Comparison of ENCODE assay signal across 8 cellular contexts in the genomic region with DNA sequence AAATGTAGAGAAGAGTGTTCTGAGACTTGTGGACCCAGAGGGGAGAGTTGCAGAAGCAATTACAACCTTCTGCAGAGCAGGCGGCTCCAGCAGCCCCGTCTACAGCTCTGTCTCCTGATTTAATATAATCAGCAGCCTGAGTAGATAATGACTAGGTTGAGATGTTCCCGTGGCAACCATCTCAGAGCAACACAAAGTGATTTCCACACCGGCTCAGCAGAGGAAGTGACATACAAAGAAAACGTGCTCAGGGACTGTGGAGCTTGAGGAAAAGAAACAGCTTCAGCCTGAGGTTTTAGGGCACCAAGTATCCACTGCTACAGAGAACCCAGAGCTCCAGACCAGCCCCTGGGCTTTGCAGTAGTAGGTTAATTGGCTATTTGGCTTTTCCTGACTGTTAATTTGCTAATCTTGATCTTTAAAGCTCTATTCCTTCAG.
DNase-seq lines count a peak whose midpoint lies in the region; ATAC-seq and TF ChIP-seq lines count a peak whose summit lies in the region.

No MANE protein-coding gene starts in this region.

- peak overlapping the region in 3 of 5 experiments; percentile 30 to 59 (median 31) for H3K4me3 Mint-ChIP-seq in brain
- H3K4me3 Mint-ChIP-seq in activated CD4-positive, alpha-beta memory T cell treated with anti-CD3 and anti-CD28 coated beads, Interleukin-2, amount 10 ng/mL, durations not matched to agents 7 days and 5 days = no peak overlapping the region

- H3K4me3 ChIP-seq in HEK293 (ENCODE audit: low read depth, low read length) = no peak overlapping the region

- H3K4me1 ChIP-seq in HEK293 (ENCODE audit: control insufficient read depth, insufficient read depth, low read length) = peaks cover 16% of the 10 kb centered on the region

- TF ChIP-seq CTCF in HEK293 (tag by site-specific recombination; IDR thresholded peaks at IDR 0.05) (no peak), brain (conservative IDR thresholded peaks at IDR 0.05) (no peak)

- no peaks in the 10 kb centered on the region for H3K36me3 Mint-ChIP-seq in brain
- no peaks in the 10 kb centered on the region for H3K36me3 Mint-ChIP-seq in activated CD4-positive, alpha-beta memory T cell treated with anti-CD3 and anti-CD28 coated beads, Interleukin-2, amount 10 ng/mL, durations not matched to agents 7 days and 5 days (ENCODE audit: low read depth)

- ATAC-seq in left colon = peak; percentile 30

- no peaks in the 10 kb centered on the region for H3K36me3 ChIP-seq in HEK293 (ENCODE audit: control insufficient read depth in 2 of 2, insufficient read depth in 1 of 2, low read length in 2 of 2)

- peak overlapping the region; percentile 7 to 95 (median 83) for H3K27ac Mint-ChIP-seq in brain
- H3K27ac Mint-ChIP-seq in activated CD4-positive, alpha-beta memory T cell treated with anti-CD3 and anti-CD28 coated beads, Interleukin-2, amount 10 ng/mL, durations not matched to agents 7 days and 5 days = no peak overlapping the region

- H3K27me3 Mint-ChIP-seq in brain = no peaks in the 10 kb centered on the region
- H3K27me3 Mint-ChIP-seq in activated CD4-positive, alpha-beta memory T cell treated with anti-CD3 and anti-CD28 coated beads, Interleukin-2, amount 10 ng/mL, durations not matched to agents 7 days and 5 days = peaks cover 15% of the 10 kb centered on the region

- intact Hi-C loops in left colon (cut with DNase I, micrococcal nuclease) = no loop called here

- DNase-seq in NCI-H2227 treated with DMSO at 0.1 percent for 48 hours (lab: John Stamatoyannopoulos, UW) (peak; percentile 94), left colon (peak in 1 of 2 donors; percentile 33), midbrain (lab: John Stamatoyannopoulos, UW) (no peak), activated gamma-delta T cell treated with Interleukin-2 at 50 U/mL for 16 hours (no peak)
- DNase-seq in activated naive CD4-positive, alpha-beta T cell (lab: John Stamatoyannopoulos, UW) = no peak
- no peak for DNase-seq in activated CD4-positive, alpha-beta memory T cell treated with anti-CD3 and anti-CD28 coated beads, Interleukin-2, amount 10 ng/mL, durations not matched to agents 7 days and 5 days

- H3K9me3 Mint-ChIP-seq in brain = no peaks in the 10 kb centered on the region
- H3K9me3 Mint-ChIP-seq in activated CD4-positive, alpha-beta memory T cell treated with anti-CD3 and anti-CD28 coated beads, Interleukin-2, amount 10 ng/mL, durations not matched to agents 7 days and 5 days = no peaks in the 10 kb centered on the region

- POLR2A ChIA-PET in HEK293 (lab: Yijun Ruan, JAX) = no interaction called here
- POLR2A ChIA-PET in activated CD4-positive, alpha-beta memory T cell treated with anti-CD3 and anti-CD28 coated beads, Interleukin-2, amount 10 ng/mL, durations not matched to agents 7 days and 5 days (lab: Charles Lee) = no interaction called here

- no peak overlapping the region for H3K27ac ChIP-seq in HEK293 (ENCODE audit: extremely low read depth, low read depth, low read length)

- CTCF ChIA-PET in HEK293 (lab: Yijun Ruan, JAX) = interaction anchor here (0.6 kb wide), 2 partner anchors 212 to 276 kb away, joined by 3 read pairs; no protein-coding TSS in a partner anchor
- CTCF ChIA-PET in activated CD4-positive, alpha-beta memory T cell treated with anti-CD3 and anti-CD28 coated beads, Interleukin-2, amount 10 ng/mL, durations not matched to agents 7 days and 5 days (lab: Charles Lee) = no interaction called here

- peaks cover 67% of the 10 kb centered on the region for H3K4me1 Mint-ChIP-seq in brain
- H3K4me1 Mint-ChIP-seq in activated CD4-positive, alpha-beta memory T cell treated with anti-CD3 and anti-CD28 coated beads, Interleukin-2, amount 10 ng/mL, durations not matched to agents 7 days and 5 days = no peaks in the 10 kb centered on the region

- no peaks in the 10 kb centered on the region for H3K9me3 ChIP-seq in HEK293 (ENCODE audit: control insufficient read depth, insufficient read depth, low read depth, low read length)

TF ChIP-seq in HEK293, 187 proteins besides CTCF, POLR2A, EP300 and RAD21:
- TF ChIP-seq, protein P1, sequence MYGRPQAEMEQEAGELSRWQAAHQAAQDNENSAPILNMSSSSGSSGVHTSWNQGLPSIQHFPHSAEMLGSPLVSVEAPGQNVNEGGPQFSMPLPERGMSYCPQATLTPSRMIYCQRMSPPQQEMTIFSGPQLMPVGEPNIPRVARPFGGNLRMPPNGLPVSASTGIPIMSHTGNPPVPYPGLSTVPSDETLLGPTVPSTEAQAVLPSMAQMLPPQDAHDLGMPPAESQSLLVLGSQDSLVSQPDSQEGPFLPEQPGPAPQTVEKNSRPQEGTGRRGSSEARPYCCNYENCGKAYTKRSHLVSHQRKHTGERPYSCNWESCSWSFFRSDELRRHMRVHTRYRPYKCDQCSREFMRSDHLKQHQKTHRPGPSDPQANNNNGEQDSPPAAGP (tag by site-specific recombination; IDR thresholded peaks at IDR 0.05) = no peak
- TF ChIP-seq SP7 (tag by site-specific recombination; IDR thresholded peaks at IDR 0.05) = peak; percentile 95
- peak; percentile 51 for TF ChIP-seq ZNF335 (tag by site-specific recombination; conservative IDR thresholded peaks at IDR 0.05)
- no peak for TF ChIP-seq KLF1 (tag by site-specific recombination; IDR thresholded peaks at IDR 0.05)
- TF ChIP-seq TRIM28 (IDR thresholded peaks at IDR 0.05; ENCODE audit: borderline replicate concordance, low read length) = 0 out of 2 replicates have a peak, but pooled peaks have one; percentile 55
- TF ChIP-seq MYNN (tag by site-specific recombination; IDR thresholded peaks at IDR 0.05; ENCODE audit: borderline replicate concordance) = 0 out of 2 replicates have a peak, but pooled peaks have one; percentile 62
- TF ChIP-seq, protein P2, sequence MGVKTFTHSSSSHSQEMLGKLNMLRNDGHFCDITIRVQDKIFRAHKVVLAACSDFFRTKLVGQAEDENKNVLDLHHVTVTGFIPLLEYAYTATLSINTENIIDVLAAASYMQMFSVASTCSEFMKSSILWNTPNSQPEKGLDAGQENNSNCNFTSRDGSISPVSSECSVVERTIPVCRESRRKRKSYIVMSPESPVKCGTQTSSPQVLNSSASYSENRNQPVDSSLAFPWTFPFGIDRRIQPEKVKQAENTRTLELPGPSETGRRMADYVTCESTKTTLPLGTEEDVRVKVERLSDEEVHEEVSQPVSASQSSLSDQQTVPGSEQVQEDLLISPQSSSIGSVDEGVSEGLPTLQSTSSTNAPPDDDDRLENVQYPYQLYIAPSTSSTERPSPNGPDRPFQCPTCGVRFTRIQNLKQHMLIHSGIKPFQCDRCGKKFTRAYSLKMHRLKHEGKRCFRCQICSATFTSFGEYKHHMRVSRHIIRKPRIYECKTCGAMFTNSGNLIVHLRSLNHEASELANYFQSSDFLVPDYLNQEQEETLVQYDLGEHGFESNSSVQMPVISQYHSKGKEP (tag by site-specific recombination; IDR thresholded peaks at IDR 0.05) = peak; percentile 32; the same call in 1 of the 2 replicates
- peak; percentile 67 for TF ChIP-seq ZBTB17 (tag by site-specific recombination; IDR thresholded peaks at IDR 0.05)
- peak; percentile 61; the same call in 1 of the 2 replicates for TF ChIP-seq ZBTB48 (tag by site-specific recombination; IDR thresholded peaks at IDR 0.05)
